ENCODE assay signal across 8 cellular contexts in the genomic region with DNA sequence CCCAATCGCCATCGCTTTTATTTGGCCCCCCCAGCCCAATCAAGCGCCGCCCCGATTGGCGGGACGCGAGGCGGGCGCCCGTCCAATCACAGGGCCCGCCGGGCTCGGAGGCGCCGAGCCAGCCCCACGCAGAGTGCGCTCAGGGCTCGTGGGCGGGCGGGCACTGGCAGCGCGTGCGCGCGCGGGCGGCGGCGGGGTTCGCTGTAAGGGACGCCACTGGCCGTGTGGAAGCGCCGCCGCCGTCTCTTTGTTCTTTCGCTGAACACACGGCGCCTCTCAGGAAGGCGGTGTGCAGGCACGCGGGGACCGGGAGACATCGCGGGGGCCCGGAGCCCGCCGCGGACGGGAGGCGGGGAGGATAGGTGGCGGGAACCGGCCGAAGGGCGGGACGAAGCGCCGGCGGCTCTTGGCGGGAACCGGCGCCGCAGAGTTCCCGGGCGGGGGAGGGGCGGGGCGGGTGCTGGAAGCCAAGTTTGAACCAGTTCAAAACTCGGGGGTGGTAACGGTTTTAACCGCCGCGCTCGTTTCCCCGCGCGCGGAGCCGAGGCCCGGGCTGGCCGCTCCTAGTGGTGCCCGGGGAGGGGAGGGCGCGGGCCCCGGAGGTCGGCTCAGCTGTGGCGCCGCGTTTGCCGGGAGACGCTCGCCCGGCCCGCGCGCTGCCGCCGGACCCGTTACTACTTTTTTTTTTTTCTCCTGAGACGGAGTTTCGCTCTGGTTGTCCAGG. TPM values are rescaled to one million over a fixed set of nuclear protein-coding genes. Genes with fewer than 3 reads are reported as not detected.
DNase-seq lines count a peak whose midpoint lies in the region; ATAC-seq and TF ChIP-seq lines count a peak whose summit lies in the region.

No MANE protein-coding gene starts in this region.

- peak overlapping the region; percentile 93 for H3K4me3 Mint-ChIP-seq in activated naive CD8-positive, alpha-beta T cell treated with anti-CD3 and anti-CD28 coated beads, Interleukin-2, amount 10 ng/mL, durations not matched to agents 7 days and 5 days

- WGBS in tibial nerve, 2 donors, result 1% methylated on average over 52 to 72 of the region's 101 CpGs

- peak overlapping the region; percentile 86 for H3K4me3 ChIP-seq in GM12864 (ENCODE audit: low read depth, low read length)
- H3K4me3 ChIP-seq in parathyroid adenoma (ENCODE audit: low read depth, low read length), result peak overlapping the region; percentile 77
- peak overlapping the region; percentile 67 to 95 (median 80) for H3K4me3 ChIP-seq in tibial nerve

- POLR2A ChIA-PET in activated naive CD8-positive, alpha-beta T cell treated with anti-CD3 and anti-CD28 coated beads, Interleukin-2, amount 10 ng/mL, durations not matched to agents 7 days and 5 days (lab: Charles Lee), result interaction anchor here (0.6 to 5.4 kb wide), 16 partner anchors 11 to 186 kb away, joined by 3 to 73 read pairs (median 4); partner anchors contain the start of gene CUL1

- DNase-seq in GM12864 (ENCODE audit: low read depth) (peak; percentile 68), NCI-H1092 (lab: John Stamatoyannopoulos, UW) (peak; percentile 91), SKM-1 treated with dmso at 0.1 percent for 144 hours (lab: John Stamatoyannopoulos, UW; ENCODE audit: unreplicated experiment) (peak; percentile 67), Right ventricle myocardium superior (peak; percentile 95), tibial nerve (ENCODE audit: low spot score in 2 of 2) (peak; percentile 83 to 84)
- peak; percentile 97 for DNase-seq in activated naive CD8-positive, alpha-beta T cell treated with anti-CD3 and anti-CD28 coated beads, Interleukin-2, amount 10 ng/mL, durations not matched to agents 7 days and 5 days

- intact Hi-C loops in Right ventricle myocardium superior (cut with DNase I), result loop anchor here (2.0 to 10.0 kb wide), 2 partner anchors 56 to 80 kb away; no protein-coding TSS in a partner anchor

- no peak for TF ChIP-seq CTCF in GM12864 (IDR thresholded peaks at IDR 0.05; ENCODE audit: low read depth, low read length, missing control alignments)
- TF ChIP-seq CTCF in parathyroid adenoma (IDR thresholded peaks at IDR 0.05), result no peak
- TF ChIP-seq CTCF in tibial nerve (IDR thresholded peaks at IDR 0.05), result peak in 1 of 5 experiments; percentile 23

- H3K9me3 Mint-ChIP-seq in activated naive CD8-positive, alpha-beta T cell treated with anti-CD3 and anti-CD28 coated beads, Interleukin-2, amount 10 ng/mL, durations not matched to agents 7 days and 5 days, result no peaks in the 10 kb centered on the region

- peaks cover 4% of the 10 kb centered on the region for H3K4me1 ChIP-seq in parathyroid adenoma
- peaks cover 0 to 13% (median 0%) of the 10 kb centered on the region in 4 donors for H3K4me1 ChIP-seq in tibial nerve

- H3K9me3 ChIP-seq in parathyroid adenoma (ENCODE audit: control insufficient read depth, low read length), result no peaks in the 10 kb centered on the region
- H3K9me3 ChIP-seq in tibial nerve, result no peaks in the 10 kb centered on the region

- peak overlapping the region; percentile 99 for H2AFZ ChIP-seq in parathyroid adenoma

- peak overlapping the region; percentile 99 for H3K27ac Mint-ChIP-seq in activated naive CD8-positive, alpha-beta T cell treated with anti-CD3 and anti-CD28 coated beads, Interleukin-2, amount 10 ng/mL, durations not matched to agents 7 days and 5 days

- H3K79me2 ChIP-seq in parathyroid adenoma, result no peaks in the 10 kb centered on the region

- no peaks in the 10 kb centered on the region for H3K27me3 Mint-ChIP-seq in activated naive CD8-positive, alpha-beta T cell treated with anti-CD3 and anti-CD28 coated beads, Interleukin-2, amount 10 ng/mL, durations not matched to agents 7 days and 5 days

- H3K27ac ChIP-seq in parathyroid adenoma, result peak overlapping the region; percentile 80
- H3K27ac ChIP-seq in tibial nerve, result peak overlapping the region; percentile 92 to 96 (median 93)

- H3K36me3 ChIP-seq in parathyroid adenoma (ENCODE audit: control insufficient read depth, insufficient read depth, low read length), result no peaks in the 10 kb centered on the region
- no peaks in the 10 kb centered on the region for H3K36me3 ChIP-seq in tibial nerve

- peak; percentile 86 to 91 for TF ChIP-seq POLR2A in tibial nerve (IDR thresholded peaks at IDR 0.05)

- TF ChIP-seq EP300 in tibial nerve (IDR thresholded peaks at IDR 0.05), result peak in 1 of 2 donors; percentile 86

- ATAC-seq in HG02610 (IDR thresholded peaks at IDR 0.05; ENCODE audit: unreplicated experiment) (peak; percentile 92), Right ventricle myocardium superior (ENCODE audit: poor library complexity) (peak; percentile 100)
- ATAC-seq in activated naive CD8-positive, alpha-beta T cell treated with anti-CD3 and anti-CD28 coated beads, Interleukin-2, amount 10 ng/mL, durations not matched to agents 7 days and 5 days (ENCODE audit: low read depth), result peak; percentile 94

- peak overlapping the region; percentile 62 for H3K4me2 ChIP-seq in parathyroid adenoma (ENCODE audit: low read length)

- peaks cover 30% of the 10 kb centered on the region for H3K4me1 Mint-ChIP-seq in activated naive CD8-positive, alpha-beta T cell treated with anti-CD3 and anti-CD28 coated beads, Interleukin-2, amount 10 ng/mL, durations not matched to agents 7 days and 5 days

- H3K9ac ChIP-seq in parathyroid adenoma, result no peak overlapping the region

- no peaks in the 10 kb centered on the region for H3K27me3 ChIP-seq in parathyroid adenoma (ENCODE audit: control insufficient read depth, insufficient read depth, low read length)
- no peaks in the 10 kb centered on the region for H3K27me3 ChIP-seq in tibial nerve

- peaks cover 19% of the 10 kb centered on the region for H3K36me3 Mint-ChIP-seq in activated naive CD8-positive, alpha-beta T cell treated with anti-CD3 and anti-CD28 coated beads, Interleukin-2, amount 10 ng/mL, durations not matched to agents 7 days and 5 days

RNA-seq across cellular contexts. Expression of gene EZH2, which starts 0.4 kb away (rescaled TPM):
- total RNA-seq in activated naive CD8-positive, alpha-beta T cell treated with anti-CD3 and anti-CD28 coated beads, Interleukin-2, amount 10 ng/mL, durations not matched to agents 7 days and 5 days, result 10 to 100 TPM; 73.8 to 76.6 TPM
- total RNA-seq in Right ventricle myocardium superior, result 1.1 TPM
- total RNA-seq in tibial nerve, result 1 to 10 TPM; 1.5 to 7.5 (median 3.3) TPM

Comparison
In these comparisons a context has a peak if more than half of its experiments do, and no peak if none do; other contexts are left out.
1. Peak in every context shown above with its lines: DNase-seq, ATAC-seq, H3K4me3 ChIP-seq and H3K27ac ChIP-seq.
2. RNA of gene EZH2, which starts 0.4 kb away (total RNA-seq): 73.8 to 76.6 TPM in activated naive CD8-positive, alpha-beta T cell treated with anti-CD3 and anti-CD28 coated beads, Interleukin-2, amount 10 ng/mL, durations not matched to agents 7 days and 5 days; 1.5 to 7.5 TPM in tibial nerve and 1.1 TPM in Right ventricle myocardium superior (single experiment); every median in the first group is over 4 times any median in the second.